ENCODE assay signal across 18 cellular contexts in genomic region chr6:32980488-32981038, GRCh38. TPM values are rescaled to one million over a fixed set of nuclear protein-coding genes. Genes with fewer than 3 reads are reported as not detected.
DNase-seq lines count a peak whose midpoint lies in the region; ATAC-seq and TF ChIP-seq lines count a peak whose summit lies in the region.
"Had no signal": no experiment of that assay in that cellular context is flagged by ENCODE, and none has a peak within 500 bp of the region (broad histone marks: within the 10 kb centered on the region; RNA-seq: fewer than 3 reads in every experiment).

No MANE protein-coding gene starts in this region.

- H3K4me1 ChIP-seq in Loucy (ENCODE audit: insufficient read depth, low read length, poor library complexity, severe bottlenecking), result peaks cover 40% of the 10 kb centered on the region
- peaks cover 15% of the 10 kb centered on the region for H3K4me1 ChIP-seq in osteoblast (ENCODE audit: insufficient read depth, low read length)

- H3K4me3 ChIP-seq in Loucy (ENCODE audit: low read length, poor library complexity, severe bottlenecking) (no peak overlapping the region), osteoblast (ENCODE audit: insufficient read depth, low read length) (no peak overlapping the region)
- H3K4me3 ChIP-seq: left ventricle myocardium inferior, neural progenitor cell, tibial nerve had no signal

- H3K9ac ChIP-seq in Loucy (ENCODE audit: low read depth, low read length, poor library complexity, severe bottlenecking), result no peak overlapping the region
- H3K9ac ChIP-seq: KMS-11, neural progenitor cell had no signal

- intact Hi-C loops in activated CD8-positive, alpha-beta T cell treated with anti-CD3 and anti-CD28 coated beads for 36 hours (cut with micrococcal nuclease), result no loop called here

- POLR2A ChIA-PET in activated CD8-positive, alpha-beta T cell treated with anti-CD3 and anti-CD28 coated beads for 36 hours (lab: Charles Lee), result interaction anchor here (0.6 to 25.7 kb wide), 15 partner anchors 8 to 297 kb away, joined by 3 to 852 read pairs (median 6); partner anchors contain the start of genes BRD2, HLA-DMA, HLA-DMB and PSMB8
- POLR2A ChIA-PET in activated CD8-positive, alpha-beta T cell treated with anti-CD3 and anti-CD28 coated beads, Interleukin-2, amount 10 ng/mL, durations not matched to agents 7 days and 5 days (lab: Charles Lee), result interaction anchor here (0.6 to 14.3 kb wide), 7 partner anchors 10 to 138 kb away, joined by 3 to 263 read pairs (median 4); partner anchors contain the start of genes BRD2 and HLA-DMB

- no peak for TF ChIP-seq CTCF in activated CD8-positive, alpha-beta T cell treated with anti-CD3 and anti-CD28 coated beads for 36 hours (IDR thresholded peaks at IDR 0.05)
- TF ChIP-seq CTCF in Loucy (conservative IDR thresholded peaks at IDR 0.05; ENCODE audit: low read length) (no peak), osteoblast (IDR thresholded peaks at IDR 0.05; ENCODE audit: extremely low read depth, low read depth, low read length) (no peak)

- H3K36me3 Mint-ChIP-seq in activated CD8-positive, alpha-beta T cell treated with anti-CD3 and anti-CD28 coated beads for 36 hours (ENCODE audit: low read depth), result peaks cover 64% of the 10 kb centered on the region
- peaks cover 69% of the 10 kb centered on the region for H3K36me3 Mint-ChIP-seq in activated CD8-positive, alpha-beta T cell treated with anti-CD3 and anti-CD28 coated beads, Interleukin-2, amount 10 ng/mL, durations not matched to agents 7 days and 5 days (ENCODE audit: low read depth)
- H3K36me3 Mint-ChIP-seq in effector memory CD8-positive, alpha-beta T cell (ENCODE audit: insufficient read depth), result peaks cover 70% of the 10 kb centered on the region

- H2AFZ ChIP-seq in Loucy (ENCODE audit: low read length) (no peak overlapping the region), osteoblast (ENCODE audit: low read length) (no peak overlapping the region)
- H2AFZ ChIP-seq: neural progenitor cell had no signal

- peaks cover 57% of the 10 kb centered on the region for H3F3A ChIP-seq in Loucy (ENCODE audit: low read depth)

- H3K79me2 ChIP-seq in Loucy (ENCODE audit: insufficient read depth, low read length), result peaks cover 58% of the 10 kb centered on the region
- H3K79me2 ChIP-seq in osteoblast (ENCODE audit: insufficient read depth, low read length), result peaks cover 50% of the 10 kb centered on the region

- H3K27me3 Mint-ChIP-seq in activated CD8-positive, alpha-beta T cell treated with anti-CD3 and anti-CD28 coated beads for 36 hours, result no peaks in the 10 kb centered on the region
- no peaks in the 10 kb centered on the region for H3K27me3 Mint-ChIP-seq in activated CD8-positive, alpha-beta T cell treated with anti-CD3 and anti-CD28 coated beads, Interleukin-2, amount 10 ng/mL, durations not matched to agents 7 days and 5 days (ENCODE audit: low read depth)
- H3K27me3 Mint-ChIP-seq in effector memory CD8-positive, alpha-beta T cell, result no peaks in the 10 kb centered on the region

- H3K4me3 Mint-ChIP-seq in activated CD8-positive, alpha-beta T cell treated with anti-CD3 and anti-CD28 coated beads for 36 hours, result no peak overlapping the region
- no peak overlapping the region for H3K4me3 Mint-ChIP-seq in activated CD8-positive, alpha-beta T cell treated with anti-CD3 and anti-CD28 coated beads, Interleukin-2, amount 10 ng/mL, durations not matched to agents 7 days and 5 days
- H3K4me3 Mint-ChIP-seq in effector memory CD8-positive, alpha-beta T cell, result peak overlapping the region in 1 of 2 donors; percentile 19

- H3K4me2 ChIP-seq in Loucy (ENCODE audit: low read depth, low read length, poor library complexity, severe bottlenecking) (peak overlapping the region; percentile 93), osteoblast (ENCODE audit: insufficient read depth, low read length) (no peak overlapping the region)
- H3K4me2 ChIP-seq: KMS-11, neural progenitor cell had no signal

- H3K27ac Mint-ChIP-seq in activated CD8-positive, alpha-beta T cell treated with anti-CD3 and anti-CD28 coated beads for 36 hours, result peak overlapping the region; percentile 30
- no peak overlapping the region for H3K27ac Mint-ChIP-seq in activated CD8-positive, alpha-beta T cell treated with anti-CD3 and anti-CD28 coated beads, Interleukin-2, amount 10 ng/mL, durations not matched to agents 7 days and 5 days
- peak overlapping the region; percentile 46 to 90 for H3K27ac Mint-ChIP-seq in effector memory CD8-positive, alpha-beta T cell
- H3K27ac Mint-ChIP-seq: neural progenitor cell had no signal

- ATAC-seq in activated CD8-positive, alpha-beta T cell treated with anti-CD3 and anti-CD28 coated beads for 36 hours, result no peak
- ATAC-seq in activated CD8-positive, alpha-beta T cell treated with anti-CD3 and anti-CD28 coated beads, Interleukin-2, amount 10 ng/mL, durations not matched to agents 7 days and 5 days, result no peak
- no peak for ATAC-seq in effector memory CD8-positive, alpha-beta T cell (replicated peaks)
- ATAC-seq in GM18861 (IDR thresholded peaks at IDR 0.05; ENCODE audit: unreplicated experiment) (no peak), GM21717 (IDR thresholded peaks at IDR 0.05; ENCODE audit: unreplicated experiment) (no peak)
- ATAC-seq: sciatic nerve had no signal

- H3K27ac ChIP-seq in osteoblast (ENCODE audit: low read depth, low read length), result no peak overlapping the region
- H3K27ac ChIP-seq: brain microvascular endothelial cell, KMS-11, left ventricle myocardium inferior, neural progenitor cell had no signal

- H3K4me1 Mint-ChIP-seq in activated CD8-positive, alpha-beta T cell treated with anti-CD3 and anti-CD28 coated beads for 36 hours (ENCODE audit: low read depth), result peaks cover 49% of the 10 kb centered on the region
- H3K4me1 Mint-ChIP-seq in activated CD8-positive, alpha-beta T cell treated with anti-CD3 and anti-CD28 coated beads, Interleukin-2, amount 10 ng/mL, durations not matched to agents 7 days and 5 days (ENCODE audit: low read depth), result peaks cover 58% of the 10 kb centered on the region
- H3K4me1 Mint-ChIP-seq in effector memory CD8-positive, alpha-beta T cell (ENCODE audit: low read depth in 2 of 2), result peaks cover 44 to 48% of the 10 kb centered on the region in 2 donors

- H3K36me3 ChIP-seq in Loucy (ENCODE audit: insufficient read depth, low read length) (peaks cover 70% of the 10 kb centered on the region), osteoblast (ENCODE audit: insufficient read depth, low read length) (peaks cover 77% of the 10 kb centered on the region)

- H3K9me3 ChIP-seq in Loucy (ENCODE audit: insufficient read depth, low read depth, low read length) (no peaks in the 10 kb centered on the region), osteoblast (ENCODE audit: low read depth, low read length) (no peaks in the 10 kb centered on the region)
- H3K9me3 ChIP-seq: left ventricle myocardium inferior, tibial nerve had no signal

- CTCF ChIA-PET in activated CD8-positive, alpha-beta T cell treated with anti-CD3 and anti-CD28 coated beads for 36 hours (lab: Charles Lee), result interaction anchor here (0.7 to 17.0 kb wide), 12 partner anchors 13 to 142 kb away, joined by 3 to 364 read pairs (median 4); partner anchors contain the start of genes BRD2, HLA-DMA, HLA-DMB and TAP2
- CTCF ChIA-PET in activated CD8-positive, alpha-beta T cell treated with anti-CD3 and anti-CD28 coated beads, Interleukin-2, amount 10 ng/mL, durations not matched to agents 7 days and 5 days (lab: Charles Lee), result interaction anchor here (0.6 to 13.4 kb wide), 9 partner anchors 9 to 142 kb away, joined by 3 to 240 read pairs (median 5); partner anchors contain the start of genes HLA-DMA, TAP1 and TAP2

- DNase-seq in activated CD8-positive, alpha-beta T cell treated with anti-CD3 and anti-CD28 coated beads for 36 hours, result no peak
- no peak for DNase-seq in activated CD8-positive, alpha-beta T cell treated with anti-CD3 and anti-CD28 coated beads, Interleukin-2, amount 10 ng/mL, durations not matched to agents 7 days and 5 days
- no peak for DNase-seq in effector memory CD8-positive, alpha-beta T cell
- DNase-seq in osteoblast (ENCODE audit: insufficient read length, low spot score, missing footprints) (peak; percentile 15), NCI-H146 treated with DMSO at 0.1 percent for 48 hours (lab: John Stamatoyannopoulos, UW; ENCODE audit: unreplicated experiment) (no peak)
- DNase-seq: activated gamma-delta T cell treated with Interleukin-2 at 50 U/mL for 16 hours; brain microvascular endothelial cell; effector CD4-positive, alpha-beta T cell; left ventricle myocardium inferior; NCI-H187; NCI-H524 treated with DMSO at 0.1 percent for 48 hours had no signal

- peaks cover 71% of the 10 kb centered on the region for H4K20me1 ChIP-seq in Loucy (ENCODE audit: insufficient read depth, low read length, poor library complexity, severe bottlenecking)
- H4K20me1 ChIP-seq in osteoblast (ENCODE audit: insufficient read depth, low read length), result peaks cover 66% of the 10 kb centered on the region

- H3K27me3 ChIP-seq in Loucy (ENCODE audit: insufficient read depth, low read length, poor library complexity, severe bottlenecking) (no peaks in the 10 kb centered on the region), osteoblast (ENCODE audit: insufficient read depth, low read length) (no peaks in the 10 kb centered on the region)
- H3K27me3 ChIP-seq: brain microvascular endothelial cell, neural progenitor cell, tibial nerve had no signal

- H3K9me3 Mint-ChIP-seq in activated CD8-positive, alpha-beta T cell treated with anti-CD3 and anti-CD28 coated beads for 36 hours, result no peaks in the 10 kb centered on the region
- no peaks in the 10 kb centered on the region for H3K9me3 Mint-ChIP-seq in activated CD8-positive, alpha-beta T cell treated with anti-CD3 and anti-CD28 coated beads, Interleukin-2, amount 10 ng/mL, durations not matched to agents 7 days and 5 days (ENCODE audit: insufficient read depth)
- no peaks in the 10 kb centered on the region for H3K9me3 Mint-ChIP-seq in effector memory CD8-positive, alpha-beta T cell
- H3K9me3 Mint-ChIP-seq: neural progenitor cell had no signal

- no peaks in the 10 kb centered on the region for H3K9me2 ChIP-seq in Loucy (replicated peaks; ENCODE audit: low read depth, low read length)

RNA-seq across cellular contexts. Expression of gene BRD2, which starts 12.2 kb away (rescaled TPM):
- total RNA-seq in activated CD8-positive, alpha-beta T cell treated with anti-CD3 and anti-CD28 coated beads for 36 hours, result 100 to 1,000 TPM; 219 to 235 TPM
- 100 to 1,000 TPM; 299 to 313 TPM for total RNA-seq in activated CD8-positive, alpha-beta T cell treated with anti-CD3 and anti-CD28 coated beads, Interleukin-2, amount 10 ng/mL, durations not matched to agents 7 days and 5 days
- 116 and 119 TPM in 2 replicates for total RNA-seq in osteoblast

RNA-seq across cellular contexts. Expression of gene HLA-DMA, which starts 27.7 kb away (rescaled TPM):
- total RNA-seq in activated CD8-positive, alpha-beta T cell treated with anti-CD3 and anti-CD28 coated beads for 36 hours, result 10 to 100 TPM; 16.2 TPM
- 10 to 100 TPM; 28.6 to 30.5 TPM for total RNA-seq in activated CD8-positive, alpha-beta T cell treated with anti-CD3 and anti-CD28 coated beads, Interleukin-2, amount 10 ng/mL, durations not matched to agents 7 days and 5 days
- 9.0 and 20.0 TPM in 2 replicates for total RNA-seq in osteoblast

RNA-seq across cellular contexts. Expression of gene HLA-DOA, which starts 28.8 kb away (rescaled TPM):
- 1 to 10 TPM; 6.4 to 8.1 TPM for total RNA-seq in activated CD8-positive, alpha-beta T cell treated with anti-CD3 and anti-CD28 coated beads for 36 hours
- total RNA-seq in activated CD8-positive, alpha-beta T cell treated with anti-CD3 and anti-CD28 coated beads, Interleukin-2, amount 10 ng/mL, durations not matched to agents 7 days and 5 days, result 1 to 10 TPM; 3.3 to 4.2 TPM
- under 0.01 and 2.4 TPM in 2 replicates for total RNA-seq in osteoblast

RNA-seq across cellular contexts. Expression of gene HLA-DMB, which starts 39.7 kb away (rescaled TPM):
- total RNA-seq in activated CD8-positive, alpha-beta T cell treated with anti-CD3 and anti-CD28 coated beads for 36 hours, result 1 to 10 TPM; 3.5 to 3.6 TPM
- 10 to 100 TPM; 14.4 to 14.7 TPM for total RNA-seq in activated CD8-positive, alpha-beta T cell treated with anti-CD3 and anti-CD28 coated beads, Interleukin-2, amount 10 ng/mL, durations not matched to agents 7 days and 5 days
- total RNA-seq in osteoblast, result 2.2 and 8.3 TPM in 2 replicates
